22 cellular contexts compared by ENCODE assay signal in genomic region chr18:63356272-63356896, GRCh38. TPM values are rescaled to one million over a fixed set of nuclear protein-coding genes. Genes with fewer than 3 reads are reported as not detected.
DNase-seq lines count a peak whose midpoint lies in the region; ATAC-seq and TF ChIP-seq lines count a peak whose summit lies in the region.
"Had no signal": no experiment of that assay in that cellular context is flagged by ENCODE, and none has a peak within 500 bp of the region (broad histone marks: within the 10 kb centered on the region; RNA-seq: fewer than 3 reads in every experiment).

No MANE protein-coding gene starts in this region.

- H3K79me1 ChIP-seq in mesenchymal stem cell (replicated peaks; ENCODE audit: low read length, poor library complexity, severe bottlenecking), result peaks cover 11% of the 10 kb centered on the region

- H4K8ac ChIP-seq in mesenchymal stem cell (ENCODE audit: low read length), result no peak overlapping the region

- no peak overlapping the region for H2BK5ac ChIP-seq in mesenchymal stem cell (ENCODE audit: low read depth, low read length, poor library complexity, severe bottlenecking)

- H3K27ac ChIP-seq in heart right ventricle, result peak overlapping the region in 7 of 10 donors; percentile 28 to 78 (median 71)
- H3K27ac ChIP-seq in mesenchymal stem cell (ENCODE audit: low read length, poor library complexity, severe bottlenecking), result no peak overlapping the region
- peak overlapping the region; percentile 33 to 98 for H3K27ac ChIP-seq in aorta (ENCODE audit: low read depth in 1 of 2, low read length in 2 of 2)
- H3K27ac ChIP-seq: 22Rv1; BLaER1 treated with 17β-estradiol and CSF1 and Interleukin-3, amounts not matched to agents 10 nM and 100 nM had no signal

- no peak overlapping the region for H3K9ac ChIP-seq in mesenchymal stem cell (ENCODE audit: low read length)
- H3K9ac ChIP-seq: BLaER1 treated with 17β-estradiol and CSF1 and Interleukin-3, amounts not matched to agents 10 nM and 100 nM had no signal

- no peak overlapping the region for H3K4ac ChIP-seq in mesenchymal stem cell (ENCODE audit: low read depth in 1 of 2, low read length in 2 of 2)

- intact Hi-C loops in Right ventricle myocardium superior (cut with DNase I) (no loop called here), Right ventricle myocardium inferior (cut with DNase I) (no loop called here), heart right ventricle (cut with DNase I) (no loop called here), aorta (cut with DNase I) (no loop called here), natural killer cell (cut with micrococcal nuclease) (no loop called here)

- peaks cover 0 to 100% (median 51%) of the 10 kb centered on the region in 9 donors for H3K36me3 ChIP-seq in heart right ventricle
- H3K36me3 ChIP-seq in mesenchymal stem cell (ENCODE audit: control insufficient read depth in 1 of 2, insufficient read depth in 2 of 2, low read depth in 1 of 2, low read length in 2 of 2), result peaks cover 32 to 86% of the 10 kb centered on the region in 2 experiments
- peaks cover 0 to 4% of the 10 kb centered on the region in 2 donors for H3K36me3 ChIP-seq in aorta (ENCODE audit: control insufficient read depth in 1 of 2, insufficient read depth in 2 of 2, low read length in 1 of 2)

- H2BK12ac ChIP-seq in mesenchymal stem cell (ENCODE audit: low read length in 2 of 2), result peak overlapping the region in 1 of 2 experiments; percentile 31

- H3K4me1 ChIP-seq in heart right ventricle (peaks cover 0 to 21% (median 0%) of the 10 kb centered on the region in 9 donors), mesenchymal stem cell (ENCODE audit: control insufficient read depth, insufficient read depth, low read depth, low read length) (no peaks in the 10 kb centered on the region), aorta (ENCODE audit: control insufficient read depth in 1 of 2, insufficient read depth in 2 of 2, low read length in 2 of 2) (peaks cover 0 to 4% of the 10 kb centered on the region in 2 donors)
- H3K4me1 ChIP-seq: BLaER1 treated with 17β-estradiol and CSF1 and Interleukin-3, amounts not matched to agents 10 nM and 100 nM; Caco-2 had no signal

- WGBS in heart right ventricle, 2 donors, result 57% methylated on average over 7 of the region's 7 CpGs
- WGBS in mesenchymal stem cell, result 81% methylated on average over 3 of the region's 7 CpGs
- 5 to 13% methylated on average over 7 of the region's 7 CpGs for WGBS in aorta, 2 donors

- TF ChIP-seq CTCF in heart right ventricle (IDR thresholded peaks at IDR 0.05) (no peak), natural killer cell (IDR thresholded peaks at IDR 0.05) (no peak)

- H3K4me1 Mint-ChIP-seq in natural killer cell, result no peaks in the 10 kb centered on the region

- H2BK120ac ChIP-seq in mesenchymal stem cell (ENCODE audit: low read depth, low read length), result no peak overlapping the region

- H3K18ac ChIP-seq in mesenchymal stem cell (ENCODE audit: low read depth in 1 of 2, low read length in 2 of 2), result no peak overlapping the region

- no peaks in the 10 kb centered on the region for H3K9me3 Mint-ChIP-seq in natural killer cell
- H3K9me3 Mint-ChIP-seq: CD4-positive, alpha-beta memory T cell had no signal

- H2AK5ac ChIP-seq in mesenchymal stem cell (ENCODE audit: low read length, severe bottlenecking), result no peak overlapping the region

- H3K27ac Mint-ChIP-seq in natural killer cell, result no peak overlapping the region

- no peak overlapping the region for H2AFZ ChIP-seq in mesenchymal stem cell (ENCODE audit: low read depth, low read length)

- ATAC-seq in Right ventricle myocardium superior (ENCODE audit: poor library complexity) (peak; percentile 61), Right ventricle myocardium inferior (no peak), heart right ventricle (peak in 7 of 8 donors; percentile 61 to 85 (median 83)), aorta (ENCODE audit: low FRiP score) (peak; percentile 60), natural killer cell (no peak)
- ATAC-seq: GM12878 had no signal

- no peak overlapping the region for H3K23ac ChIP-seq in mesenchymal stem cell (ENCODE audit: low read length in 2 of 2)

- H3K14ac ChIP-seq in mesenchymal stem cell (ENCODE audit: low read length in 2 of 2), result no peak overlapping the region

- no peak overlapping the region for H4K91ac ChIP-seq in mesenchymal stem cell (ENCODE audit: low read length)

- H2BK15ac ChIP-seq in mesenchymal stem cell (ENCODE audit: low read depth, poor library complexity, severe bottlenecking), result peak overlapping the region; percentile 52

- DNase-seq in Right ventricle myocardium superior, result no peak
- DNase-seq in Right ventricle myocardium inferior (ENCODE audit: missing footprints), result no peak
- no peak for DNase-seq in heart right ventricle
- DNase-seq in mesenchymal stem cell, result no peak
- DNase-seq in aorta, result no peak
- DNase-seq in NCI-H2029 (lab: John Stamatoyannopoulos, UW), result no peak
- no peak for DNase-seq in T1000 (lab: John Stamatoyannopoulos, UW)
- DNase-seq in natural killer cell, result no peak
- DNase-seq: Caco-2; CD4-positive, alpha-beta memory T cell; DMS 273 treated with DMSO at 0.1 percent for 48 hours; DMS79 treated with DMSO at 0.1 percent for 48 hours; IMR-90; NCI-H1105 treated with DMSO at 0.1 percent for 48 hours; NCI-H1694; NCI-H2081 treated with DMSO at 0.1 percent for 48 hours; NCI-H446 treated with DMSO at 0.1 percent for 48 hours; NCI-H526 treated with DMSO at 0.1 percent for 48 hours; SHP77 treated with DMSO at 0.1 percent for 48 hours had no signal

- H3K36me3 Mint-ChIP-seq in natural killer cell, result no peaks in the 10 kb centered on the region

- no peaks in the 10 kb centered on the region for H3K27me3 Mint-ChIP-seq in natural killer cell (ENCODE audit: low read depth in 2 of 2)
- H3K27me3 Mint-ChIP-seq: CD4-positive, alpha-beta memory T cell had no signal

- H3K27me3 ChIP-seq in heart right ventricle (no peaks in the 10 kb centered on the region), mesenchymal stem cell (ENCODE audit: control insufficient read depth in 1 of 2, insufficient read depth in 1 of 2, low read length in 2 of 2) (no peaks in the 10 kb centered on the region), aorta (ENCODE audit: control insufficient read depth in 1 of 2, insufficient read depth in 2 of 2, low read length in 1 of 2) (no peaks in the 10 kb centered on the region)
- H3K27me3 ChIP-seq: BLaER1 treated with 17β-estradiol and CSF1 and Interleukin-3, amounts not matched to agents 10 nM and 100 nM had no signal

- H3K4me3 Mint-ChIP-seq in natural killer cell, result no peak overlapping the region
- H3K4me3 Mint-ChIP-seq: CD4-positive, alpha-beta memory T cell had no signal

- H3K4me2 ChIP-seq in mesenchymal stem cell (ENCODE audit: low read length, poor library complexity, severe bottlenecking), result no peak overlapping the region
- H3K4me2 ChIP-seq: BLaER1 treated with 17β-estradiol and CSF1 and Interleukin-3, amounts not matched to agents 10 nM and 100 nM had no signal

- H3K9me3 ChIP-seq in heart right ventricle (no peaks in the 10 kb centered on the region), mesenchymal stem cell (ENCODE audit: control insufficient read depth, low read length) (no peaks in the 10 kb centered on the region), aorta (ENCODE audit: control insufficient read depth, low read length) (no peaks in the 10 kb centered on the region)
- H3K9me3 ChIP-seq: BLaER1 treated with 17β-estradiol and CSF1 and Interleukin-3, amounts not matched to agents 10 nM and 100 nM; Caco-2 had no signal

- H3K4me3 ChIP-seq in heart right ventricle (no peak overlapping the region), mesenchymal stem cell (ENCODE audit: insufficient read depth in 1 of 2, low read depth in 1 of 2, low read length in 2 of 2) (no peak overlapping the region), aorta (ENCODE audit: low read length in 2 of 2) (no peak overlapping the region)
- H3K4me3 ChIP-seq: BLaER1 treated with 17β-estradiol and CSF1 and Interleukin-3, amounts not matched to agents 10 nM and 100 nM; GM12878 had no signal

RNA-seq across cellular contexts. Expression of gene KDSR, which starts 10.6 kb away (rescaled TPM):
- total RNA-seq in Right ventricle myocardium superior (29.2 TPM), Right ventricle myocardium inferior (32.3 TPM), heart right ventricle (10 to 100 TPM; 28.6 to 41.6 (median 34.9) TPM), aorta (10 to 100 TPM; 74.3 to 91.0 TPM), natural killer cell (10 to 100 TPM; 11.1 to 15.1 (median 11.6) TPM)
- polyA plus RNA-seq in heart right ventricle (10 to 100 TPM in 1 of 2 donors, 1 to 10 TPM in 1; 9.4 to 21.0 TPM), aorta (10 to 100 TPM; 24.4 to 26.6 TPM)
- 27.4 TPM for polyA plus RNA-seq in mesenchymal stem cell (2013, experiment 1 of 2)
- 28.3 TPM for polyA plus RNA-seq in mesenchymal stem cell (2013, experiment 2 of 2)

RNA-seq across cellular contexts. Expression of gene BCL2, which starts 36.8 kb away (rescaled TPM):
- total RNA-seq in Right ventricle myocardium superior, result 9.0 TPM
- total RNA-seq in Right ventricle myocardium inferior, result 7.4 TPM
- total RNA-seq in heart right ventricle, result 10 to 100 TPM in 4 of 10 donors, 1 to 10 TPM in 6; 5.2 to 23.1 (median 9.8) TPM
- 1 to 10 TPM; 1.5 to 3.2 TPM for polyA plus RNA-seq in heart right ventricle
- polyA plus RNA-seq in mesenchymal stem cell (2013, experiment 1 of 2), result 0.28 TPM
- 0.19 TPM for polyA plus RNA-seq in mesenchymal stem cell (2013, experiment 2 of 2)
- total RNA-seq in aorta, result 10 to 100 TPM; 23.7 to 25.4 TPM
- 1 to 10 TPM; 2.6 to 4.3 TPM for polyA plus RNA-seq in aorta
- total RNA-seq in natural killer cell, result 10 to 100 TPM; 28.2 to 64.2 (median 33.4) TPM

Comparison
In these comparisons a context has a peak if more than half of its experiments do, and no peak if none do; other contexts are left out.
1. ATAC-seq: peak in Right ventricle myocardium superior (single experiment), heart right ventricle (7 of 8) and aorta (single experiment); none in Right ventricle myocardium inferior (single experiment) and natural killer cell (0 of 3).